8 cellular contexts compared by ENCODE assay signal in the genomic region with DNA sequence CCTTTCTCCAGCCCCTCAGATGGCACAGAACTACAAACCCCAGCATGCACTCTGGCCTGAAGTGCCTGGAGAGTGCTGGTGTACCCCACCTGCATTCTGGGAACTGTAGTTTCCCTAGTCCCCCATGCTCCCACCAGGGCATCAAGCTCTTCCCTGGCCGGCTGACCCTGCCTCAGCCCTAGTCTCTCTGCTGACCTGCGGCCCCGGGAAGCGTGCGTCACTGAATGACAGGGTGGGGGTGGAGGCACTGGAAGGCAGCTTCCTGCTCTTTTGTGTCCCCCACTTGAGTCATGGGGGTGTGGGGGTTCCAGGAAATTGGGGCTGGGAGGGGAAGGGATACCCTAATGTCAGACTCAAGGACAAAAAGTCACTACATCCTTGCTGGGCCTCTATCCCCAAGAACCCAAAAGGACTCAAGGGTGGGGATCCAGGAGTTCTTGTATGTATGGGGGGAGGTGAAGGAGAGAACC. TPM values are rescaled to one million over a fixed set of nuclear protein-coding genes. Genes with fewer than 3 reads are reported as not detected.
DNase-seq lines count a peak whose midpoint lies in the region; ATAC-seq and TF ChIP-seq lines count a peak whose summit lies in the region.

No MANE protein-coding gene starts in this region.

- no peak overlapping the region for H3K4me3 Mint-ChIP-seq in activated naive CD8-positive, alpha-beta T cell treated with anti-CD3 and anti-CD28 coated beads for 36 hours

- H3K4me1 Mint-ChIP-seq in activated naive CD8-positive, alpha-beta T cell treated with anti-CD3 and anti-CD28 coated beads for 36 hours, result peaks cover 19% of the 10 kb centered on the region

- peaks cover 7% of the 10 kb centered on the region for H3K4me1 ChIP-seq in mucosa of descending colon (ENCODE audit: low read depth)

- H3K36me3 ChIP-seq in mucosa of descending colon (ENCODE audit: low read depth), result no peaks in the 10 kb centered on the region

- peaks cover 2% of the 10 kb centered on the region for H3K36me3 Mint-ChIP-seq in activated naive CD8-positive, alpha-beta T cell treated with anti-CD3 and anti-CD28 coated beads for 36 hours

- peaks cover 11% of the 10 kb centered on the region for H3K9me3 ChIP-seq in mucosa of descending colon

- ATAC-seq in GM18498 (IDR thresholded peaks at IDR 0.05; ENCODE audit: unreplicated experiment) (peak; percentile 76), HG03095 (IDR thresholded peaks at IDR 0.05; ENCODE audit: unreplicated experiment) (peak; percentile 46), mucosa of descending colon (peak; percentile 27), GM21390 (IDR thresholded peaks at IDR 0.05; ENCODE audit: unreplicated experiment) (no peak)

- H3K4me3 ChIP-seq in mucosa of descending colon, result no peak overlapping the region

- H3K27me3 Mint-ChIP-seq in activated naive CD8-positive, alpha-beta T cell treated with anti-CD3 and anti-CD28 coated beads for 36 hours, result peaks cover 8% of the 10 kb centered on the region

- intact Hi-C loops in mucosa of descending colon (cut with DNase I, micrococcal nuclease), result no loop called here

- no peak for TF ChIP-seq CTCF in mucosa of descending colon (IDR thresholded peaks at IDR 0.05)

- peak overlapping the region; percentile 68 for H3K27ac Mint-ChIP-seq in activated naive CD8-positive, alpha-beta T cell treated with anti-CD3 and anti-CD28 coated beads for 36 hours

- no peak for DNase-seq in activated naive CD8-positive, alpha-beta T cell treated with anti-CD3 and anti-CD28 coated beads for 36 hours
- no peak for DNase-seq in mucosa of descending colon
- no peak for DNase-seq in cortex of kidney (lab: John Stamatoyannopoulos, UW)
- DNase-seq in activated CD4-positive, CD25-positive, alpha-beta regulatory T cell (lab: John Stamatoyannopoulos, UW), result no peak
- DNase-seq in NCI-H2029 (lab: John Stamatoyannopoulos, UW), result no peak

- H3K9me3 Mint-ChIP-seq in activated naive CD8-positive, alpha-beta T cell treated with anti-CD3 and anti-CD28 coated beads for 36 hours, result peaks cover 20% of the 10 kb centered on the region

RNA-seq across cellular contexts. Expression of a gene that starts 2.1 kb away (rescaled TPM):
- 1 to 10 TPM; 5.8 to 6.1 TPM for total RNA-seq in activated naive CD8-positive, alpha-beta T cell treated with anti-CD3 and anti-CD28 coated beads for 36 hours
- 1 to 10 TPM; 2.5 to 6.3 (median 6.0) TPM for total RNA-seq in mucosa of descending colon

RNA-seq across cellular contexts. Expression of a gene that starts 14.7 kb away (rescaled TPM):
- total RNA-seq in activated naive CD8-positive, alpha-beta T cell treated with anti-CD3 and anti-CD28 coated beads for 36 hours, result under 1 TPM; 0.22 to 0.45 TPM
- total RNA-seq in mucosa of descending colon, result 10 to 100 TPM in 1 of 3 donors, 1 to 10 TPM in 2; 2.9 to 87.1 (median 5.3) TPM

RNA-seq across cellular contexts. Expression of a gene that starts 31.4 kb away (rescaled TPM):
- 10 to 100 TPM; 12.3 TPM for total RNA-seq in activated naive CD8-positive, alpha-beta T cell treated with anti-CD3 and anti-CD28 coated beads for 36 hours
- under 1 TPM; 0.09 to 0.90 (median 0.89) TPM for total RNA-seq in mucosa of descending colon

RNA-seq across cellular contexts. Expression of a gene that starts 35.4 kb away (rescaled TPM):
- total RNA-seq in activated naive CD8-positive, alpha-beta T cell treated with anti-CD3 and anti-CD28 coated beads for 36 hours, result 10 to 100 TPM; 34.3 to 37.6 TPM
- 10 to 100 TPM; 40.1 to 44.9 (median 41.8) TPM for total RNA-seq in mucosa of descending colon

RNA-seq across cellular contexts. Expression of a gene that starts 55.5 kb away (rescaled TPM):
- total RNA-seq in activated naive CD8-positive, alpha-beta T cell treated with anti-CD3 and anti-CD28 coated beads for 36 hours, result 1 to 10 TPM; 2.7 to 3.2 TPM
- 1 to 10 TPM; 1.2 to 6.5 (median 3.4) TPM for total RNA-seq in mucosa of descending colon

Comparison
In these comparisons a context has a peak if more than half of its experiments do, and no peak if none do; other contexts are left out.
1. RNA of a gene that starts 31.4 kb away (total RNA-seq): 12.3 TPM in activated naive CD8-positive, alpha-beta T cell treated with anti-CD3 and anti-CD28 coated beads for 36 hours; 0.09 to 0.90 TPM in mucosa of descending colon; every median in the first group is over 4 times any median in the second.